In genomic region chr4:142600952-142601351, GRCh38 we compare ENCODE assay signal across 17 cellular contexts.
DNase-seq lines count a peak whose midpoint lies in the region; ATAC-seq and TF ChIP-seq lines count a peak whose summit lies in the region.
"Had no signal": no experiment of that assay in that cellular context is flagged by ENCODE, and none has a peak within 500 bp of the region (broad histone marks: within the 10 kb centered on the region; RNA-seq: fewer than 3 reads in every experiment).

No MANE protein-coding gene starts in this region.

- H3K9me3 ChIP-seq in Loucy (ENCODE audit: insufficient read depth, low read depth, low read length) = peaks cover 4% of the 10 kb centered on the region; the same call in 1 of the 2 replicates
- H3K9me3 ChIP-seq: SJCRH30 had no signal

- no peaks in the 10 kb centered on the region for H3F3A ChIP-seq in Loucy (ENCODE audit: low read depth)

- ATAC-seq in GM21717 (IDR thresholded peaks at IDR 0.05; ENCODE audit: unreplicated experiment) (no peak), GM18858 (IDR thresholded peaks at IDR 0.05; ENCODE audit: unreplicated experiment) (no peak)

- in situ Hi-C loops in G401 (cut with HindIII; ENCODE audit: low sequenced_read_pairs) = no loop called here

- no peak overlapping the region for H3K9ac ChIP-seq in Loucy (ENCODE audit: low read depth, low read length, poor library complexity, severe bottlenecking)

- no peaks in the 10 kb centered on the region for H3K36me3 ChIP-seq in Loucy (ENCODE audit: insufficient read depth, low read length)
- H3K36me3 ChIP-seq: SJCRH30 had no signal

- TF ChIP-seq CTCF in Loucy (conservative IDR thresholded peaks at IDR 0.05; ENCODE audit: low read length) (no peak), fibroblast of the aortic adventitia (IDR thresholded peaks at IDR 0.05; ENCODE audit: insufficient read depth, low read length) (no peak), GM20000 (IDR thresholded peaks at IDR 0.05; ENCODE audit: extremely low read depth, missing control alignments) (no peak)

- H3K4me2 ChIP-seq in Loucy (ENCODE audit: low read depth, low read length, poor library complexity, severe bottlenecking) = no peak overlapping the region

- H2AFZ ChIP-seq in Loucy (ENCODE audit: low read length) = peak overlapping the region; percentile 4; the same call in 1 of the 2 replicates

- H4K20me1 ChIP-seq in Loucy (ENCODE audit: insufficient read depth, low read length, poor library complexity, severe bottlenecking) = no peaks in the 10 kb centered on the region

- no peaks in the 10 kb centered on the region for H3K27me3 ChIP-seq in Loucy (ENCODE audit: insufficient read depth, low read length, poor library complexity, severe bottlenecking)
- H3K27me3 ChIP-seq: SJCRH30 had no signal

- DNase-seq in SIG-M5 treated with dmso at 0.1 percent for 504 hours (lab: John Stamatoyannopoulos, UW; ENCODE audit: unreplicated experiment) (peak; percentile 31), SIG-M5 (lab: John Stamatoyannopoulos, UW) (no peak), fibroblast of the aortic adventitia (ENCODE audit: low read depth) (peak; percentile 26), G401 (ENCODE audit: low spot score) (no peak), GM20000 (ENCODE audit: low spot score) (no peak)
- DNase-seq: C1 segment of cervical spinal cord; H7; NCI-H1436; NCI-H2029; NCI-H2171; NCI-H446; NK-92 treated with Interleukin-12 subunit alpha and Interleukin-12 subunit beta, amount 100 ng/mL, for 24 hours; RPMI8226; SJCRH30 had no signal

- no peaks in the 10 kb centered on the region for H3K9me2 ChIP-seq in Loucy (replicated peaks; ENCODE audit: low read depth, low read length)

- H3K4me3 ChIP-seq in Loucy (ENCODE audit: low read length, poor library complexity, severe bottlenecking) = no peak overlapping the region
- no peak overlapping the region for H3K4me3 ChIP-seq in fibroblast of the aortic adventitia (ENCODE audit: low read depth, low read length)
- H3K4me3 ChIP-seq: SJCRH30 had no signal

- H3K4me1 ChIP-seq in Loucy (ENCODE audit: insufficient read depth, low read length, poor library complexity, severe bottlenecking) = peaks cover 3% of the 10 kb centered on the region
- H3K4me1 ChIP-seq: SJCRH30 had no signal

- no peaks in the 10 kb centered on the region for H3K79me2 ChIP-seq in Loucy (ENCODE audit: insufficient read depth, low read length)

Comparison
In these comparisons a context has a peak if more than half of its experiments do, and no peak if none do; other contexts are left out.
1. DNase-seq: peak in SIG-M5 treated with dmso at 0.1 percent for 504 hours (single experiment) and fibroblast of the aortic adventitia (single experiment); none in SIG-M5 (single experiment), G401 (single experiment) and GM20000 (single experiment).